ENCODE assay signal across 21 cellular contexts in genomic region chr14:98077176-98077575, GRCh38.
DNase-seq lines count a peak whose midpoint lies in the region; ATAC-seq, FAIRE-seq and TF ChIP-seq lines count a peak whose summit lies in the region.
"Had no signal": no experiment of that assay in that cellular context is flagged by ENCODE, and none has a peak within 500 bp of the region (broad histone marks: within the 10 kb centered on the region; RNA-seq: fewer than 3 reads in every experiment).

No MANE protein-coding gene starts in this region.

- no peaks in the 10 kb centered on the region for H3K36me3 Mint-ChIP-seq in MCF 10A (ENCODE audit: insufficient read depth, unreplicated experiment)
- no peaks in the 10 kb centered on the region for H3K36me3 Mint-ChIP-seq in activated T-helper 17 cell treated with anti-CD3 and anti-CD28 coated beads, Interleukin-2, amount 50 U/mL, for 72 hours (ENCODE audit: low read depth)
- no peaks in the 10 kb centered on the region for H3K36me3 Mint-ChIP-seq in activated T-helper 1 cell treated with anti-CD3 and anti-CD28 coated beads, Interleukin-12 subunit alpha, Interleukin-12 subunit beta, Interleukin-2, Interleukin-4 antibody, amounts not matched to agents 30 ng/mL and 10 ng/mL and 1 ng/mL, durations not matched to agents 14 hours and 24 hours and 36 hours (ENCODE audit: low read depth)
- H3K36me3 Mint-ChIP-seq: CD8-positive, alpha-beta memory T cell; T-cell had no signal

- H2AFZ ChIP-seq in keratinocyte (ENCODE audit: control insufficient read depth, low read length), result no peak overlapping the region

- CTCF ChIA-PET in MCF 10A (lab: Yijun Ruan, JAX), result interaction anchor here (0.8 kb wide), 1 partner anchor 31 kb away, joined by 3 read pairs; no protein-coding TSS in a partner anchor

- no peak overlapping the region for H3K4me3 ChIP-seq in breast epithelium
- H3K4me3 ChIP-seq in keratinocyte (ENCODE audit: control insufficient read depth in 2 of 3, extremely low read depth in 1 of 3, insufficient read depth in 2 of 3, low read depth in 1 of 3, low read length in 3 of 3), result no peak overlapping the region
- no peak overlapping the region for H3K4me3 ChIP-seq in upper lobe of left lung

- no peak for ATAC-seq in activated T-helper 17 cell treated with anti-CD3 and anti-CD28 coated beads, Interleukin-2, amount 50 U/mL, for 72 hours (replicated peaks)
- ATAC-seq in upper lobe of left lung (ENCODE audit: low FRiP score in 2 of 2), result no peak
- ATAC-seq: HepG2, SK-N-SH treated with all-trans-retinoic acid at 6 μM for 48 hours, T-cell had no signal

- H3K9me3 ChIP-seq in breast epithelium (no peaks in the 10 kb centered on the region), keratinocyte (ENCODE audit: control insufficient read depth, low read depth, low read length) (no peaks in the 10 kb centered on the region), upper lobe of left lung (no peaks in the 10 kb centered on the region)

- H3K27me3 ChIP-seq in breast epithelium, result no peaks in the 10 kb centered on the region
- no peaks in the 10 kb centered on the region for H3K27me3 ChIP-seq in keratinocyte (ENCODE audit: control insufficient read depth, extremely low read depth, insufficient read depth, low read length)
- H3K27me3 ChIP-seq in upper lobe of left lung, result no peaks in the 10 kb centered on the region

- peak overlapping the region; percentile 25 for H3K27ac Mint-ChIP-seq in MCF 10A (ENCODE audit: low read depth, unreplicated experiment)
- H3K27ac Mint-ChIP-seq in activated T-helper 17 cell treated with anti-CD3 and anti-CD28 coated beads, Interleukin-2, amount 50 U/mL, for 72 hours, result peak overlapping the region; percentile 1
- no peak overlapping the region for H3K27ac Mint-ChIP-seq in activated T-helper 1 cell treated with anti-CD3 and anti-CD28 coated beads, Interleukin-12 subunit alpha, Interleukin-12 subunit beta, Interleukin-2, Interleukin-4 antibody, amounts not matched to agents 30 ng/mL and 10 ng/mL and 1 ng/mL, durations not matched to agents 14 hours and 24 hours and 36 hours
- H3K27ac Mint-ChIP-seq: T-cell had no signal

- H3K36me3 ChIP-seq in breast epithelium (no peaks in the 10 kb centered on the region), keratinocyte (ENCODE audit: control insufficient read depth in 2 of 2, extremely low read depth in 1 of 2, insufficient read depth in 2 of 2, low read length in 2 of 2) (no peaks in the 10 kb centered on the region), upper lobe of left lung (no peaks in the 10 kb centered on the region)

- H3K4me1 ChIP-seq in breast epithelium (no peaks in the 10 kb centered on the region), keratinocyte (ENCODE audit: control insufficient read depth, extremely low read depth, insufficient read depth, low read length) (peaks cover 13% of the 10 kb centered on the region), upper lobe of left lung (no peaks in the 10 kb centered on the region)

- H3K27ac ChIP-seq in breast epithelium, result no peak overlapping the region
- peak overlapping the region; percentile 19 for H3K27ac ChIP-seq in keratinocyte (ENCODE audit: control insufficient read depth, insufficient read depth, low read length)
- no peak overlapping the region for H3K27ac ChIP-seq in upper lobe of left lung

- H4K20me1 ChIP-seq in keratinocyte (ENCODE audit: control insufficient read depth, extremely low read depth, insufficient read depth, low read length), result no peaks in the 10 kb centered on the region

- no peak for TF ChIP-seq EP300 in upper lobe of left lung (IDR thresholded peaks at IDR 0.05)

- no peaks in the 10 kb centered on the region for H3K9me3 Mint-ChIP-seq in MCF 10A (ENCODE audit: unreplicated experiment)
- no peaks in the 10 kb centered on the region for H3K9me3 Mint-ChIP-seq in activated T-helper 17 cell treated with anti-CD3 and anti-CD28 coated beads, Interleukin-2, amount 50 U/mL, for 72 hours
- H3K9me3 Mint-ChIP-seq in activated T-helper 1 cell treated with anti-CD3 and anti-CD28 coated beads, Interleukin-12 subunit alpha, Interleukin-12 subunit beta, Interleukin-2, Interleukin-4 antibody, amounts not matched to agents 30 ng/mL and 10 ng/mL and 1 ng/mL, durations not matched to agents 14 hours and 24 hours and 36 hours, result peaks cover 3% of the 10 kb centered on the region
- H3K9me3 Mint-ChIP-seq: CD8-positive, alpha-beta memory T cell; T-cell had no signal

- H3K9me1 ChIP-seq in keratinocyte (ENCODE audit: control insufficient read depth, extremely low read depth, insufficient read depth, low read length), result no peaks in the 10 kb centered on the region

- no TSS peak for BruUV-seq in MCF 10A (replicated peaks; lab: Mats Ljungman, UMichigan)

- POLR2A ChIA-PET in MCF 10A (lab: Yijun Ruan, JAX), result interaction anchor here (1.1 to 2.1 kb wide), 3 partner anchors 99 to 160 kb away, joined by 3 to 10 read pairs (median 3); no protein-coding TSS in a partner anchor

- TF ChIP-seq CTCF in MCF 10A (IDR thresholded peaks at IDR 0.05; ENCODE audit: unreplicated experiment), result no peak
- no peak for TF ChIP-seq CTCF in breast epithelium (IDR thresholded peaks at IDR 0.05)
- TF ChIP-seq CTCF in keratinocyte (optimal IDR thresholded peaks at IDR 0.05 in 1 of 3, IDR thresholded peaks at IDR 0.05 in 1 of 3, conservative IDR thresholded peaks at IDR 0.05 in 1 of 3; ENCODE audit: extremely low read depth in 1 of 3, insufficient read depth in 2 of 3, low read length in 3 of 3), result no peak
- TF ChIP-seq CTCF in upper lobe of left lung (IDR thresholded peaks at IDR 0.05), result no peak

- 69 to 77% methylated on average over 3 of the region's 3 CpGs for WGBS in upper lobe of left lung, 2 donors

- peak overlapping the region; percentile 54 for H3K4me2 ChIP-seq in keratinocyte (ENCODE audit: control insufficient read depth, extremely low read depth, insufficient read depth, low read depth, low read length)

- FAIRE-seq in keratinocyte (lab: Jason Lieb, UNC), result peak; percentile 95
- FAIRE-seq: H54, HepG2, RCC 7860 had no signal

- H3K9ac ChIP-seq in keratinocyte (ENCODE audit: control insufficient read depth, extremely low read depth, insufficient read depth, low read length), result peak overlapping the region; percentile 0

- peak; percentile 69 for DNase-seq in MCF 10A (ENCODE audit: unreplicated experiment)
- DNase-seq in breast epithelium (ENCODE audit: low spot score in 2 of 2), result no peak
- peak; percentile 64 to 76 for DNase-seq in NCI-H526 (lab: John Stamatoyannopoulos, UW)
- DNase-seq in keratinocyte (ENCODE audit: low read depth, low spot score), result peak; percentile 78
- no peak for DNase-seq in activated T-helper 1 cell treated with anti-CD3 and anti-CD28 coated beads, Interleukin-12 subunit alpha, Interleukin-12 subunit beta, Interleukin-2, Interleukin-4 antibody, amounts not matched to agents 30 ng/mL and 10 ng/mL and 1 ng/mL, durations not matched to agents 14 hours and 24 hours and 36 hours (ENCODE audit: low spot score)
- no peak for DNase-seq in upper lobe of left lung
- DNase-seq: ACHN; C1 segment of cervical spinal cord; CD8-positive, alpha-beta memory T cell; DMS53; KG1; NCI-H2081 treated with DMSO at 0.1 percent for 48 hours; NCI-H69; NK-92 treated with Interleukin-12 subunit alpha and Interleukin-12 subunit beta, amount 100 ng/mL, for 24 hours; SHP77; T-cell had no signal

- TF ChIP-seq POLR2A in breast epithelium (IDR thresholded peaks at IDR 0.05) (no peak), upper lobe of left lung (IDR thresholded peaks at IDR 0.05) (no peak)

- intact Hi-C loops in MCF 10A (cut with micrococcal nuclease) (no loop called here), breast epithelium (cut with DNase I; ENCODE audit: low total_unique reads) (no loop called here)
- intact Hi-C loops in activated T-helper 1 cell treated with anti-CD3 and anti-CD28 coated beads, Interleukin-12 subunit alpha, Interleukin-12 subunit beta, Interleukin-2, Interleukin-4 antibody, amounts not matched to agents 30 ng/mL and 10 ng/mL and 1 ng/mL, durations not matched to agents 14 hours and 24 hours and 36 hours (cut with micrococcal nuclease), result no loop called here

- no peaks in the 10 kb centered on the region for H3K79me2 ChIP-seq in keratinocyte (ENCODE audit: control insufficient read depth, insufficient read depth, low read length)

- no peak overlapping the region for H3K4me3 Mint-ChIP-seq in MCF 10A (ENCODE audit: unreplicated experiment)
- no peak overlapping the region for H3K4me3 Mint-ChIP-seq in activated T-helper 17 cell treated with anti-CD3 and anti-CD28 coated beads, Interleukin-2, amount 50 U/mL, for 72 hours
- H3K4me3 Mint-ChIP-seq in activated T-helper 1 cell treated with anti-CD3 and anti-CD28 coated beads, Interleukin-12 subunit alpha, Interleukin-12 subunit beta, Interleukin-2, Interleukin-4 antibody, amounts not matched to agents 30 ng/mL and 10 ng/mL and 1 ng/mL, durations not matched to agents 14 hours and 24 hours and 36 hours, result no peak overlapping the region
- H3K4me3 Mint-ChIP-seq: CD8-positive, alpha-beta memory T cell; T-cell had no signal

- H3K4me1 Mint-ChIP-seq in MCF 10A (ENCODE audit: insufficient read depth, unreplicated experiment), result peaks cover 15% of the 10 kb centered on the region
- H3K4me1 Mint-ChIP-seq in activated T-helper 17 cell treated with anti-CD3 and anti-CD28 coated beads, Interleukin-2, amount 50 U/mL, for 72 hours, result no peaks in the 10 kb centered on the region
- no peaks in the 10 kb centered on the region for H3K4me1 Mint-ChIP-seq in activated T-helper 1 cell treated with anti-CD3 and anti-CD28 coated beads, Interleukin-12 subunit alpha, Interleukin-12 subunit beta, Interleukin-2, Interleukin-4 antibody, amounts not matched to agents 30 ng/mL and 10 ng/mL and 1 ng/mL, durations not matched to agents 14 hours and 24 hours and 36 hours (ENCODE audit: low read depth)
- H3K4me1 Mint-ChIP-seq: CD8-positive, alpha-beta memory T cell had no signal

- H3K27me3 Mint-ChIP-seq in MCF 10A (ENCODE audit: insufficient read depth, unreplicated experiment), result no peaks in the 10 kb centered on the region
- H3K27me3 Mint-ChIP-seq in activated T-helper 17 cell treated with anti-CD3 and anti-CD28 coated beads, Interleukin-2, amount 50 U/mL, for 72 hours, result no peaks in the 10 kb centered on the region
- H3K27me3 Mint-ChIP-seq in activated T-helper 1 cell treated with anti-CD3 and anti-CD28 coated beads, Interleukin-12 subunit alpha, Interleukin-12 subunit beta, Interleukin-2, Interleukin-4 antibody, amounts not matched to agents 30 ng/mL and 10 ng/mL and 1 ng/mL, durations not matched to agents 14 hours and 24 hours and 36 hours (ENCODE audit: insufficient read depth), result no peaks in the 10 kb centered on the region
- H3K27me3 Mint-ChIP-seq: CD8-positive, alpha-beta memory T cell; T-cell had no signal

- dilution Hi-C loops in keratinocyte (cut with MboI; ENCODE audit: extremely low pct_ligation_motif_present, low sequenced_read_pairs), result no loop called here

Comparison
In these comparisons a context has a peak if more than half of its experiments do, and no peak if none do; other contexts are left out.
1. DNase-seq: peak in MCF 10A (single experiment), NCI-H526 (2 of 2) and keratinocyte (single experiment); none in breast epithelium (0 of 2), activated T-helper 1 cell treated with anti-CD3 and anti-CD28 coated beads, Interleukin-12 subunit alpha, Interleukin-12 subunit beta, Interleukin-2, Interleukin-4 antibody, amounts not matched to agents 30 ng/mL and 10 ng/mL and 1 ng/mL, durations not matched to agents 14 hours and 24 hours and 36 hours (single experiment) and upper lobe of left lung (0 of 2).